Comparison of ENCODE assay signal across 24 cellular contexts in the genomic region with DNA sequence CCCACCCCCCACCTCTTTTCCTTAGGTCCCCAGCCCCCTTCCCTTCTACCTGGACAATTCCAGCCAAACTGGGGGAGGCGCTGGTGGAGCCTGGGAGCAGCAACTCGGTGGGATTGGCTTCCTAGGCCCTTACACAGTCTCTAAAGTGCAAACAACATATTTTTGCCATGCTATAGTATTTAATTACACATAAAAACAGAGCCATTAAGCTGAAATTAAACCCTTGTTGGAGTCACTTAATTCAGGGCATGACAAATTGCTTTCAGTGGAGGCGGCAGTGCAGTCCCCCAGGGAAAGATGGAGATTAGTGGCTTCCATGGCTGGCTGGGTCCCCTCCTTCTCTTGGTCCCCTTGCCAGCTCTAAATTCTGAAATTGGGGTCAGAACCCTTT. TPM values are rescaled to one million over a fixed set of nuclear protein-coding genes. Genes with fewer than 3 reads are reported as not detected.
DNase-seq lines count a peak whose midpoint lies in the region; ATAC-seq and TF ChIP-seq lines count a peak whose summit lies in the region.
"Had no signal": no experiment of that assay in that cellular context is flagged by ENCODE, and none has a peak within 500 bp of the region (broad histone marks: within the 10 kb centered on the region; RNA-seq: fewer than 3 reads in every experiment).

No MANE protein-coding gene starts in this region.

- H3K27me3 ChIP-seq in right cardiac atrium (ENCODE audit: control insufficient read depth, insufficient read depth) = no peaks in the 10 kb centered on the region
- H3K27me3 ChIP-seq in vagina = no peaks in the 10 kb centered on the region
- H3K27me3 ChIP-seq: tibial nerve had no signal

- peaks cover 0 to 19% of the 10 kb centered on the region in 2 donors for H3K36me3 ChIP-seq in vagina
- H3K36me3 ChIP-seq: HAP-1 had no signal

- no peaks in the 10 kb centered on the region for H3K27me3 Mint-ChIP-seq in mesothelial cell of epicardium (ENCODE audit: low read depth)
- H3K27me3 Mint-ChIP-seq: CD4-positive, alpha-beta memory T cell; natural killer cell treated with Interleukin-12 subunit alpha and Interleukin-12 subunit beta and Interleukin-15 and Interleukin-18, amount 100 ng/mL, for 72 hours had no signal

- H3K9me3 Mint-ChIP-seq in mesothelial cell of epicardium = no peaks in the 10 kb centered on the region
- H3K9me3 Mint-ChIP-seq: activated T-cell treated with anti-CD3 and anti-CD28 coated beads, Interleukin-2, amount 50 U/mL, for 4 hours; CD4-positive, alpha-beta memory T cell; natural killer cell treated with Interleukin-12 subunit alpha and Interleukin-12 subunit beta and Interleukin-15 and Interleukin-18, amount 100 ng/mL, for 72 hours had no signal

- DNase-seq in right cardiac atrium = peak in 2 of 3 donors; percentile 41 to 61
- no peak for DNase-seq in cardiac septum (ENCODE audit: low spot score)
- DNase-seq in SK-N-DZ (ENCODE audit: low spot score) = peak; percentile 75
- no peak for DNase-seq in mesothelial cell of epicardium (ENCODE audit: low spot score in 2 of 2, unreplicated experiment in 2 of 2)
- DNase-seq in vagina (ENCODE audit: extremely low spot score in 2 of 2) = no peak
- no peak for DNase-seq in NCI-H526 treated with DMSO at 0.1 percent for 48 hours (lab: John Stamatoyannopoulos, UW)
- DNase-seq: activated CD4-positive, alpha-beta T cell treated with anti-CD3 and anti-CD28 coated beads for 1 hour; activated CD8-positive, alpha-beta memory T cell treated with anti-CD3 and anti-CD28 coated beads for 24 hours; activated naive CD4-positive, alpha-beta T cell treated with Interleukin-2 at 50 U/mL for 16 hours; activated T-cell treated with anti-CD3 and anti-CD28 coated beads, Interleukin-2, amount 50 U/mL, for 4 hours; aorta; CD4-positive, alpha-beta memory T cell; effector CD8-positive, alpha-beta T cell; left cardiac atrium; NCI-H1105 treated with DMSO at 0.1 percent for 48 hours; stimulated activated naive CD4-positive, alpha-beta T cell had no signal

- TF ChIP-seq POLR2A in vagina (IDR thresholded peaks at IDR 0.05) = no peak

- H3K4me3 ChIP-seq in right cardiac atrium (ENCODE audit: low read length) (no peak overlapping the region), vagina (no peak overlapping the region)
- H3K4me3 ChIP-seq: HAP-1, tibial nerve had no signal

- intact Hi-C loops in right cardiac atrium (cut with DNase I) (no loop called here), cardiac septum (cut with DNase I) (no loop called here), vagina (cut with DNase I) (no loop called here)

- peaks cover 70% of the 10 kb centered on the region for H3K4me1 Mint-ChIP-seq in mesothelial cell of epicardium
- H3K4me1 Mint-ChIP-seq: CD4-positive, alpha-beta memory T cell had no signal

- peak overlapping the region; percentile 66 for H3K27ac Mint-ChIP-seq in mesothelial cell of epicardium
- H3K27ac Mint-ChIP-seq: natural killer cell treated with Interleukin-12 subunit alpha and Interleukin-12 subunit beta and Interleukin-15 and Interleukin-18, amount 100 ng/mL, for 72 hours; progenitor cell of endocrine pancreas had no signal

- H3K4me1 ChIP-seq in right cardiac atrium (ENCODE audit: control insufficient read depth, insufficient read depth, low read length) (peaks cover 16% of the 10 kb centered on the region), vagina (peaks cover 78% of the 10 kb centered on the region)
- H3K4me1 ChIP-seq: HAP-1 had no signal

- TF ChIP-seq CTCF in mesothelial cell of epicardium (IDR thresholded peaks at IDR 0.05; ENCODE audit: unreplicated experiment) = no peak
- TF ChIP-seq CTCF in vagina (IDR thresholded peaks at IDR 0.05) = no peak

- H3K4me3 Mint-ChIP-seq in mesothelial cell of epicardium = no peak overlapping the region
- H3K4me3 Mint-ChIP-seq: activated T-cell treated with anti-CD3 and anti-CD28 coated beads, Interleukin-2, amount 50 U/mL, for 4 hours; CD4-positive, alpha-beta memory T cell; natural killer cell treated with Interleukin-12 subunit alpha and Interleukin-12 subunit beta and Interleukin-15 and Interleukin-18, amount 100 ng/mL, for 72 hours had no signal

- H3K36me3 Mint-ChIP-seq in mesothelial cell of epicardium = peaks cover 5% of the 10 kb centered on the region
- H3K36me3 Mint-ChIP-seq: natural killer cell treated with Interleukin-12 subunit alpha and Interleukin-12 subunit beta and Interleukin-15 and Interleukin-18, amount 100 ng/mL, for 72 hours had no signal

- WGBS in right cardiac atrium = 55% methylated on average over 3 of the region's 3 CpGs

- ATAC-seq in right cardiac atrium = no peak
- no peak for ATAC-seq in HG02870 (IDR thresholded peaks at IDR 0.05; ENCODE audit: unreplicated experiment)
- ATAC-seq in GM21381 (IDR thresholded peaks at IDR 0.05; ENCODE audit: unreplicated experiment) = no peak
- ATAC-seq: activated T-cell treated with anti-CD3 and anti-CD28 coated beads, Interleukin-2, amount 50 U/mL, for 4 hours; left cardiac atrium; natural killer cell treated with Interleukin-12 subunit alpha and Interleukin-12 subunit beta and Interleukin-15 and Interleukin-18, amount 100 ng/mL, for 72 hours had no signal

- H3K27ac ChIP-seq in right cardiac atrium (ENCODE audit: low read length) (no peak overlapping the region), vagina (peak overlapping the region; percentile 77)

- H3K9me3 ChIP-seq in right cardiac atrium (ENCODE audit: control insufficient read depth, low read length) = no peaks in the 10 kb centered on the region
- H3K9me3 ChIP-seq in vagina = no peaks in the 10 kb centered on the region
- H3K9me3 ChIP-seq: HAP-1, tibial nerve had no signal

RNA-seq across cellular contexts. Expression of a gene that starts 17.3 kb away (rescaled TPM):
- 100 to 1,000 TPM; 159 to 510 (median 262) TPM for total RNA-seq in right cardiac atrium
- 205 TPM for polyA plus RNA-seq in right cardiac atrium
- total RNA-seq in cardiac septum = 164 TPM
- 21.3 and 26.0 TPM in 2 replicates for polyA plus RNA-seq in SK-N-DZ (2014; cell fraction: cytosol; rRNA removed)
- 15.1 and 20.9 TPM in 2 replicates for polyA plus RNA-seq in SK-N-DZ (2014; cell fraction: nucleus; rRNA removed)
- 106 to 111 TPM (median 108 TPM) in 3 replicates for total RNA-seq in mesothelial cell of epicardium
- 700 TPM for total RNA-seq in vagina

RNA-seq across cellular contexts. Expression of a gene that starts 40.8 kb away (rescaled TPM):
- total RNA-seq in right cardiac atrium = under 1 TPM in 1 of 4 donors, not detected in 3; 0.14 TPM
- polyA plus RNA-seq in right cardiac atrium = not detected
- total RNA-seq in cardiac septum = not detected
- 0.09 TPM in 1 of 2 replicates, not detected in the other for polyA plus RNA-seq in SK-N-DZ (2014; cell fraction: cytosol; rRNA removed)
- polyA plus RNA-seq in SK-N-DZ (2014; cell fraction: nucleus; rRNA removed) = not detected in 2 replicates
- total RNA-seq in mesothelial cell of epicardium = 0.07 TPM in 1 of 3 replicates, not detected in the others
- 296 TPM for total RNA-seq in vagina
- total RNA-seq: chondrocyte, left cardiac atrium, progenitor cell of endocrine pancreas, skeletal muscle tissue had no signal

RNA-seq across cellular contexts. Expression of a gene that starts 42.9 kb away (rescaled TPM):
- total RNA-seq in right cardiac atrium (1 to 10 TPM in 3 of 4 donors, under 1 TPM in 1; 0.22 to 5.9 (median 3.2) TPM), cardiac septum (0.51 TPM), mesothelial cell of epicardium (79.4 to 91.0 TPM (median 85.3 TPM) in 3 replicates), vagina (16.9 TPM)
- polyA plus RNA-seq in right cardiac atrium = 0.70 TPM
- polyA plus RNA-seq in SK-N-DZ (2014; cell fraction: cytosol; rRNA removed) = 345 and 397 TPM in 2 replicates
- 344 and 450 TPM in 2 replicates for polyA plus RNA-seq in SK-N-DZ (2014; cell fraction: nucleus; rRNA removed)

Comparison
In these comparisons a context has a peak if more than half of its experiments do, and no peak if none do; other contexts are left out.
1. DNase-seq: peak in right cardiac atrium (2 of 3) and SK-N-DZ (single experiment); none in cardiac septum (single experiment), mesothelial cell of epicardium (0 of 2), vagina (0 of 2) and NCI-H526 treated with DMSO at 0.1 percent for 48 hours (single experiment).
2. RNA of a gene that starts 40.8 kb away (total RNA-seq): 296 TPM in vagina (single experiment); 0.14 TPM in right cardiac atrium, 0.07 TPM in mesothelial cell of epicardium and not detected in cardiac septum (single experiment); every median in the first group is over 100 times any median in the second.